16 cellular contexts compared by ENCODE assay signal in the genomic region with DNA sequence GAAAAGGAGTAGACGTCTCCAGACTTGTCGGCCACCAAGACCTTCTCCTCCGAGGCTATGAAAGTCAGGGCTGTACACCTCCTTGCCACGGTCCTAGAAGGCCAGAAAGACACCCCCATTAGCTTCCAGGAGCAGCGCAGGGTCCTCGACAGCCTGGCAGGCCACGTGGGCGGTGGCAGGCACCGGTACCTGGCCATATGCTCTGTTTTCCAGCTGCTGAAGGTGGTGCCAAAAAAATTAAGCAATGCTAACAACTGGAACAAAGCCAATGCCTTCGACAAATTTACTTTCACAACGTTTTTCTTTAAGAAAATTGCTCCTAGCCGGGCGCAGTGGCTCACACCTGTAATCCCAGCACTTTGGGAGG. TPM values are rescaled to one million over a fixed set of nuclear protein-coding genes. Genes with fewer than 3 reads are reported as not detected.
A peak's percentile ranks its signal among the peaks of the same experiment; 100 is the strongest.
DNase-seq lines count a peak whose midpoint lies in the region; ATAC-seq and TF ChIP-seq lines count a peak whose summit lies in the region.
"Had no signal": no experiment of that assay in that cellular context is flagged by ENCODE, and none has a peak within 500 bp of the region (broad histone marks: within the 10 kb centered on the region; RNA-seq: fewer than 3 reads in every experiment).

No MANE protein-coding gene starts in this region.

- no peak overlapping the region for H3K27ac ChIP-seq in HEK293 (ENCODE audit: extremely low read depth, low read depth, low read length)
- H3K27ac ChIP-seq in CD8-positive, alpha-beta T cell (ENCODE audit: low read depth, low read length): no peak overlapping the region
- H3K27ac ChIP-seq: KMS-11 had no signal

- H3K27ac Mint-ChIP-seq in brain: peak overlapping the region in 4 of 5 experiments; percentile 32 to 93 (median 90)
- no peak overlapping the region for H3K27ac Mint-ChIP-seq in T-cell
- H3K27ac Mint-ChIP-seq in CD8-positive, alpha-beta T cell: no peak overlapping the region
- H3K27ac Mint-ChIP-seq: GM23338 had no signal

- no peaks in the 10 kb centered on the region for H3K27me3 ChIP-seq in CD8-positive, alpha-beta T cell (ENCODE audit: insufficient read depth, low read length)

- TF ChIP-seq CTCF in HEK293 (tag by site-specific recombination; IDR thresholded peaks at IDR 0.05) (no peak), brain (conservative IDR thresholded peaks at IDR 0.05) (no peak)
- TF ChIP-seq CTCF in CD8-positive, alpha-beta T cell (IDR thresholded peaks at IDR 0.05): no peak

- H3K9me3 Mint-ChIP-seq in brain: no peaks in the 10 kb centered on the region
- H3K9me3 Mint-ChIP-seq in T-cell: no peaks in the 10 kb centered on the region
- H3K9me3 Mint-ChIP-seq in CD8-positive, alpha-beta T cell: no peaks in the 10 kb centered on the region
- H3K9me3 Mint-ChIP-seq: CD4-positive, CD25-positive, alpha-beta regulatory T cell; GM23338 had no signal

- peak; percentile 24 for DNase-seq in D341Med (ENCODE audit: low spot score)
- no peak for DNase-seq in left lobe of liver (ENCODE audit: low spot score)
- DNase-seq in T-cell: no peak
- DNase-seq in NCI-H146 (lab: John Stamatoyannopoulos, UW): no peak
- DNase-seq in CD8-positive, alpha-beta T cell: no peak
- DNase-seq: CD4-positive, CD25-positive, alpha-beta regulatory T cell; COR-L47; DMS153; IMR-90; MV-4-11; NCI-H1694; SW 1271 had no signal

- H3K4me1 ChIP-seq in HEK293 (ENCODE audit: control insufficient read depth, insufficient read depth, low read length): no peaks in the 10 kb centered on the region
- H3K4me1 ChIP-seq in CD8-positive, alpha-beta T cell (ENCODE audit: insufficient read depth, low read length): no peaks in the 10 kb centered on the region

- H3K4me1 Mint-ChIP-seq in brain (peaks cover 50% of the 10 kb centered on the region), T-cell (peaks cover 9 to 24% (median 11%) of the 10 kb centered on the region in 3 donors)
- H3K4me1 Mint-ChIP-seq in CD8-positive, alpha-beta T cell (ENCODE audit: low read depth): peaks cover 19% of the 10 kb centered on the region

- no peak overlapping the region for H3K4me3 Mint-ChIP-seq in brain
- H3K4me3 Mint-ChIP-seq in T-cell: no peak overlapping the region
- H3K4me3 Mint-ChIP-seq in CD8-positive, alpha-beta T cell: no peak overlapping the region
- H3K4me3 Mint-ChIP-seq: GM23338 had no signal

- H3K4me3 ChIP-seq in HEK293 (ENCODE audit: low read depth, low read length): no peak overlapping the region
- no peak overlapping the region for H3K4me3 ChIP-seq in CD8-positive, alpha-beta T cell (ENCODE audit: low read depth, low read length)
- H3K4me3 ChIP-seq: GM23338 had no signal

- intact Hi-C loops in CD8-positive, alpha-beta T cell (cut with DNase I, micrococcal nuclease): no loop called here

- POLR2A ChIA-PET in HEK293 (lab: Yijun Ruan, JAX) (interaction anchor here (2.6 kb wide), 1 partner anchor 30 kb away, joined by 7 read pairs; the partner anchor contains the start of gene NDUFV3), T-cell (lab: Charles Lee) (no interaction called here)
- POLR2A ChIA-PET in CD8-positive, alpha-beta T cell (lab: Charles Lee): no interaction called here

- H3K36me3 ChIP-seq in HEK293 (ENCODE audit: control insufficient read depth in 2 of 2, insufficient read depth in 1 of 2, low read length in 2 of 2): peaks cover 19 to 90% of the 10 kb centered on the region in 2 experiments
- peaks cover 43% of the 10 kb centered on the region for H3K36me3 ChIP-seq in CD8-positive, alpha-beta T cell (ENCODE audit: insufficient read depth, low read length)

- ATAC-seq in left lobe of liver (peak; percentile 11), T-cell (replicated peaks in 1 of 4) (no peak)
- no peak for ATAC-seq in CD8-positive, alpha-beta T cell

- H3K27me3 Mint-ChIP-seq in brain: peaks cover 4% of the 10 kb centered on the region
- H3K27me3 Mint-ChIP-seq in T-cell: no peaks in the 10 kb centered on the region
- H3K27me3 Mint-ChIP-seq in CD8-positive, alpha-beta T cell (ENCODE audit: low read depth): no peaks in the 10 kb centered on the region
- H3K27me3 Mint-ChIP-seq: CD4-positive, CD25-positive, alpha-beta regulatory T cell had no signal

- CTCF ChIA-PET in HEK293 (lab: Yijun Ruan, JAX): interaction anchor here (0.7 kb wide), 1 partner anchor 12 kb away, joined by 3 read pairs; no protein-coding TSS in a partner anchor
- CTCF ChIA-PET in T-cell (lab: Charles Lee): no interaction called here
- CTCF ChIA-PET in CD8-positive, alpha-beta T cell (lab: Charles Lee): no interaction called here

- peaks cover 36% of the 10 kb centered on the region for H3K36me3 Mint-ChIP-seq in brain
- peaks cover 29% of the 10 kb centered on the region for H3K36me3 Mint-ChIP-seq in T-cell
- H3K36me3 Mint-ChIP-seq in CD8-positive, alpha-beta T cell: peaks cover 75% of the 10 kb centered on the region

- no peaks in the 10 kb centered on the region for H3K9me3 ChIP-seq in HEK293 (ENCODE audit: control insufficient read depth, insufficient read depth, low read depth, low read length)
- no peaks in the 10 kb centered on the region for H3K9me3 ChIP-seq in CD8-positive, alpha-beta T cell (ENCODE audit: low read length)

TF ChIP-seq in HEK293, 187 proteins besides CTCF, POLR2A, EP300 and RAD21:
- TF ChIP-seq EGR2 (tag by site-specific recombination; IDR thresholded peaks at IDR 0.05; ENCODE audit: low read depth): 0 out of 2 replicates have a peak, but pooled peaks have one; percentile 9
- no peak for TF ChIP-seq ZNF133 (tag by site-specific recombination; IDR thresholded peaks at IDR 0.05)

RNA-seq across cellular contexts. Expression of gene WDR4, which starts 15.9 kb away (rescaled TPM):
- polyA plus RNA-seq in brain (ENCODE audit: insufficient read depth, low read depth, low replicate concordance): 9.9 TPM
- total RNA-seq in left lobe of liver (8.2 TPM), T-cell (10 to 100 TPM; 17.0 to 40.9 (median 37.6) TPM)
- 10 to 100 TPM; 13.2 to 13.3 TPM for total RNA-seq in CD8-positive, alpha-beta T cell

RNA-seq across cellular contexts. Expression of gene NDUFV3, which starts 29.6 kb away (rescaled TPM):
- polyA plus RNA-seq in brain (ENCODE audit: insufficient read depth, low read depth, low replicate concordance): 27.8 TPM
- total RNA-seq in left lobe of liver: 22.8 TPM
- 10 to 100 TPM; 21.3 to 32.0 (median 28.5) TPM for total RNA-seq in T-cell
- 10 to 100 TPM; 18.0 to 18.2 TPM for total RNA-seq in CD8-positive, alpha-beta T cell

Comparison
In these comparisons a context has a peak if more than half of its experiments do, and no peak if none do; other contexts are left out.
1. H3K27ac Mint-ChIP-seq: peak in brain (4 of 5); none in T-cell (0 of 2) and CD8-positive, alpha-beta T cell (single experiment).